ENCODE assay signal across 1 cellular context in the genomic region with DNA sequence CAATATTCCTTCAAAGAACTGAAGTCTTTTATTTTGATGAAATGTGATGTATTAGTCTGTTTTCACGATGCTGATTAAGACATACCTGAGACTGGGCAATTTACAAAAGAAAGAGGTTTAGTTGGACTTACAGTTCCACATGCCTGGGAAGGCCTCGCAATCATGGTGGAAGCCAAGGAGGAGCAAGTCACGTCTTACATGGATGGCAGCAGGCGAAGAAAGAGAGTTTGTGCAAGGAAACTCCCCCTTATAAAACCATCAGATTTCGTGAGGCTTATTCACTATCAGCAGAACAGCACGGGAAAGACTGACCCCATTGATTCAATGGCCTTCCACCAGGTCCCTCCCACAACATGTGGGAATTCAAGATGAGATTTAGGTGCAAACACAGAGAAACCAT.
TF ChIP-seq lines count a peak whose summit lies in the region.

No MANE protein-coding gene starts in this region.

TF ChIP-seq in HCT116, 20 proteins besides CTCF, POLR2A, EP300 and RAD21 (continued from another document):
- TF ChIP-seq REST (IDR thresholded peaks at IDR 0.05; ENCODE audit: low read depth) (no peak), EGR1 (IDR thresholded peaks at IDR 0.05; ENCODE audit: low read depth) (no peak), CBX3 (IDR thresholded peaks at IDR 0.05; ENCODE audit: low read depth) (no peak), MAX (IDR thresholded peaks at IDR 0.05) (no peak), ZFX (IDR thresholded peaks at IDR 0.05) (no peak)
